ENCODE assay signal across 18 cellular contexts in the genomic region with DNA sequence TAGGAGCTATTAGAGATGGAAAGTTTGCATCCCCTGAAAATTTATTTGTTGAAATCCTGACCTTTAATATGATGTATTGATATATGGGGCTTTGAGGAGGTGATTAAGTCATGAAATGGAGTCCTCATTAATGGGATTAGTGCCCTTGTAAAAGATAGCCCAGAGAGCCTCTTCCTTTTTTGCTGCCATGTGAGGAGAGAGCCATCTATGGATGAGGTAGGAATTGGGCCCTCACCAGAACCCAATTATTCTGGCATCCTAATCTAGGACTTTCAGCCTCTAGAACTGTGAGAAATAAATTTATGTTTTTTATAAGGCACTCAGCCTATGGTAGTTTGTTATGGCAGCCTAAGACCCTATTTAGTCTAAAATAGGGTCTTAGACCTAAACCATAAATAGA.
"Had no signal": no experiment of that assay in that cellular context is flagged by ENCODE, and none has a peak within 500 bp of the region (broad histone marks: within the 10 kb centered on the region; RNA-seq: fewer than 3 reads in every experiment).

No MANE protein-coding gene starts in this region.

- H3K9me3 ChIP-seq: esophagus squamous epithelium, gastroesophageal sphincter, left ventricle myocardium inferior, lower lobe of right lung, pancreas had no signal

- H3K27me3 ChIP-seq: esophagus squamous epithelium, gastroesophageal sphincter, pancreas, stomach had no signal

- DNase-seq: dermis blood vessel endothelial cell; esophagus squamous epithelium; foreskin fibroblast; kidney; left cardiac atrium; left ventricle myocardium inferior; lower lobe of right lung; midbrain; occipital lobe; pancreas; right cardiac atrium; small intestine; stimulated activated CD4-positive, alpha-beta T cell treated with anti-CD3 and anti-CD28 coated beads, Interleukin-12 subunit alpha, Interleukin-12 subunit beta, amount 100 ng/mL, for 4 hours; stimulated activated naive CD4-positive, alpha-beta T cell; stomach; substantia nigra had no signal

- H3K27ac ChIP-seq: esophagus squamous epithelium, gastroesophageal sphincter, left ventricle myocardium inferior, lower lobe of right lung, pancreas, stomach had no signal

- H3K4me1 ChIP-seq: esophagus squamous epithelium, gastroesophageal sphincter, left ventricle myocardium inferior, lower lobe of right lung, pancreas, stomach had no signal

- H3K4me3 ChIP-seq: esophagus squamous epithelium, gastroesophageal sphincter, left ventricle myocardium inferior, lower lobe of right lung, pancreas, stomach had no signal

- H3K36me3 ChIP-seq: esophagus squamous epithelium, gastroesophageal sphincter, left ventricle myocardium inferior, lower lobe of right lung, pancreas, stomach had no signal

- ATAC-seq: gastroesophageal sphincter; left cardiac atrium; lower lobe of right lung; natural killer cell treated with Interleukin-12 subunit alpha and Interleukin-12 subunit beta and Interleukin-15 and Interleukin-18, amount 100 ng/mL, for 72 hours; pancreas; right cardiac atrium had no signal
